Comparison of ENCODE assay signal across 26 cellular contexts in genomic region chr11:70528794-70529580, GRCh38.
"Had no signal": no experiment of that assay in that cellular context is flagged by ENCODE, and none has a peak within 500 bp of the region (broad histone marks: within the 10 kb centered on the region; RNA-seq: fewer than 3 reads in every experiment).

No MANE protein-coding gene starts in this region.

- H3K27me3 Mint-ChIP-seq: activated CD4-positive, alpha-beta T cell treated with anti-CD3 and anti-CD28 coated beads, Interleukin-2, amount 10 ng/mL, durations not matched to agents 7 days and 5 days; activated naive CD8-positive, alpha-beta T cell treated with anti-CD3 and anti-CD28 coated beads, Interleukin-2, amount 10 ng/mL, durations not matched to agents 7 days and 5 days had no signal

- DNase-seq: activated B cell treated with CpG ODN at 0.5 μM for 24 hours; activated CD4-positive, alpha-beta memory T cell treated with anti-CD3 and anti-CD28 coated beads for 36 hours; activated CD4-positive, alpha-beta T cell treated with anti-CD3 and anti-CD28 coated beads, Interleukin-2, amount 10 ng/mL, durations not matched to agents 7 days and 5 days; activated CD8-positive, alpha-beta memory T cell treated with anti-CD3 and anti-CD28 coated beads for 24 hours; activated gamma-delta T cell; activated naive CD4-positive, alpha-beta T cell treated with anti-CD3 and anti-CD28 coated beads, Interleukin-2, amount 50 U/mL, for 16 hours; activated naive CD8-positive, alpha-beta T cell treated with anti-CD3 and anti-CD28 coated beads, Interleukin-2, amount 10 ng/mL, durations not matched to agents 7 days and 5 days; activated T-cell treated with anti-CD3 and anti-CD28 coated beads, Interleukin-2, amount 50 U/mL, for 4 hours; adrenal gland; anterior cingulate cortex; caudate nucleus; MG63; MV-4-11; NCI-H1092 treated with DMSO at 0.1 percent for 48 hours; NCI-H1436; NCI-H1694 treated with DMSO at 0.1 percent for 48 hours; NCI-H2029 treated with DMSO at 0.1 percent for 48 hours; NCI-H345; NCI-H510A; NCI-H526 treated with DMSO at 0.1 percent for 48 hours; NCI-H82; SHP77 treated with DMSO at 0.1 percent for 48 hours; T-cell; T-helper 2 cell; T1000 had no signal

- H3K27ac Mint-ChIP-seq: activated B cell treated with CpG ODN at 0.5 μM for 24 hours; activated CD4-positive, alpha-beta memory T cell treated with anti-CD3 and anti-CD28 coated beads for 36 hours; activated CD4-positive, alpha-beta T cell treated with anti-CD3 and anti-CD28 coated beads, Interleukin-2, amount 10 ng/mL, durations not matched to agents 7 days and 5 days; activated naive CD8-positive, alpha-beta T cell treated with anti-CD3 and anti-CD28 coated beads, Interleukin-2, amount 10 ng/mL, durations not matched to agents 7 days and 5 days; T-cell had no signal

- H3K27me3 ChIP-seq: adrenal gland, breast epithelium, MG63 had no signal

- H3K4me1 ChIP-seq: adrenal gland, breast epithelium had no signal

- H3K27ac ChIP-seq: adrenal gland, breast epithelium had no signal

- H3K4me3 ChIP-seq: adrenal gland, breast epithelium, MG63 had no signal

- H3K9me3 ChIP-seq: adrenal gland, breast epithelium, MG63 had no signal

- ATAC-seq: activated T-cell treated with anti-CD3 and anti-CD28 coated beads, Interleukin-2, amount 50 U/mL, for 4 hours; T-cell had no signal

- H3K4me3 Mint-ChIP-seq: activated B cell treated with CpG ODN at 0.5 μM for 24 hours; activated CD4-positive, alpha-beta memory T cell treated with anti-CD3 and anti-CD28 coated beads for 36 hours; activated CD4-positive, alpha-beta T cell treated with anti-CD3 and anti-CD28 coated beads, Interleukin-2, amount 10 ng/mL, durations not matched to agents 7 days and 5 days; activated naive CD8-positive, alpha-beta T cell treated with anti-CD3 and anti-CD28 coated beads, Interleukin-2, amount 10 ng/mL, durations not matched to agents 7 days and 5 days; activated T-cell treated with anti-CD3 and anti-CD28 coated beads, Interleukin-2, amount 50 U/mL, for 4 hours; T-cell had no signal

- H3K36me3 Mint-ChIP-seq: activated CD4-positive, alpha-beta memory T cell treated with anti-CD3 and anti-CD28 coated beads for 36 hours; activated naive CD8-positive, alpha-beta T cell treated with anti-CD3 and anti-CD28 coated beads, Interleukin-2, amount 10 ng/mL, durations not matched to agents 7 days and 5 days; T-cell had no signal

- H3K36me3 ChIP-seq: adrenal gland, breast epithelium, MG63 had no signal

- H3K4me1 Mint-ChIP-seq: activated B cell treated with CpG ODN at 0.5 μM for 24 hours; activated CD4-positive, alpha-beta T cell treated with anti-CD3 and anti-CD28 coated beads, Interleukin-2, amount 10 ng/mL, durations not matched to agents 7 days and 5 days; activated naive CD8-positive, alpha-beta T cell treated with anti-CD3 and anti-CD28 coated beads, Interleukin-2, amount 10 ng/mL, durations not matched to agents 7 days and 5 days; T-cell had no signal

- H3K9me3 Mint-ChIP-seq: activated naive CD8-positive, alpha-beta T cell treated with anti-CD3 and anti-CD28 coated beads, Interleukin-2, amount 10 ng/mL, durations not matched to agents 7 days and 5 days had no signal
